ENCODE assay signal across 16 cellular contexts in genomic region chr1:97630968-97631367, GRCh38.
A peak's percentile ranks its signal among the peaks of the same experiment; 100 is the strongest.
DNase-seq lines count a peak whose midpoint lies in the region; ATAC-seq lines count a peak whose summit lies in the region.
"Had no signal": no experiment of that assay in that cellular context is flagged by ENCODE, and none has a peak within 500 bp of the region (broad histone marks: within the 10 kb centered on the region; RNA-seq: fewer than 3 reads in every experiment).

No MANE protein-coding gene starts in this region.

- H3K9me3 Mint-ChIP-seq in activated CD4-positive, alpha-beta T cell treated with anti-CD3 and anti-CD28 coated beads for 36 hours (ENCODE audit: low read depth) = no peaks in the 10 kb centered on the region
- H3K9me3 Mint-ChIP-seq: activated T-helper 1 cell treated with anti-CD3 and anti-CD28 coated beads, Interleukin-12 subunit alpha, Interleukin-12 subunit beta, Interleukin-2, Interleukin-4 antibody, amounts not matched to agents 30 ng/mL and 10 ng/mL and 1 ng/mL, durations not matched to agents 14 hours and 24 hours and 36 hours; naive thymus-derived CD4-positive, alpha-beta T cell had no signal

- H3K36me3 ChIP-seq in H7 (replicated peaks; ENCODE audit: control insufficient read depth, insufficient read depth, low read length) = no peaks in the 10 kb centered on the region
- H3K36me3 ChIP-seq: breast epithelium, upper lobe of right lung had no signal

- no peak for ATAC-seq in activated CD4-positive, alpha-beta T cell treated with anti-CD3 and anti-CD28 coated beads for 36 hours
- no peak for ATAC-seq in GM21576 (IDR thresholded peaks at IDR 0.05; ENCODE audit: unreplicated experiment)
- ATAC-seq: esophagus mucosa; naive thymus-derived CD4-positive, alpha-beta T cell; upper lobe of right lung had no signal

- H3K4me3 Mint-ChIP-seq in activated CD4-positive, alpha-beta T cell treated with anti-CD3 and anti-CD28 coated beads for 36 hours = no peak overlapping the region
- H3K4me3 Mint-ChIP-seq: activated T-helper 1 cell treated with anti-CD3 and anti-CD28 coated beads, Interleukin-12 subunit alpha, Interleukin-12 subunit beta, Interleukin-2, Interleukin-4 antibody, amounts not matched to agents 30 ng/mL and 10 ng/mL and 1 ng/mL, durations not matched to agents 14 hours and 24 hours and 36 hours; naive thymus-derived CD4-positive, alpha-beta T cell had no signal

- peak; percentile 6 for DNase-seq in activated CD4-positive, alpha-beta T cell treated with anti-CD3 and anti-CD28 coated beads for 36 hours
- DNase-seq in activated CD4-positive, alpha-beta T cell treated with anti-CD3 and anti-CD28 coated beads, Interleukin-2, amount 50 U/mL, for 4 hours = no peak
- DNase-seq in NCI-H2227 treated with DMSO at 0.1 percent for 48 hours (lab: John Stamatoyannopoulos, UW) (peak; percentile 73), ecto neural progenitor cell (ENCODE audit: low spot score) (peak; percentile 47), retina (peak; percentile 36), H7 (no peak), COLO668 (lab: John Stamatoyannopoulos, UW; ENCODE audit: unreplicated experiment) (no peak)
- DNase-seq: ACHN, NCI-H146, upper lobe of right lung had no signal

- peaks cover 3% of the 10 kb centered on the region for H3K36me3 Mint-ChIP-seq in activated CD4-positive, alpha-beta T cell treated with anti-CD3 and anti-CD28 coated beads for 36 hours (ENCODE audit: low read depth)

- intact Hi-C loops in activated CD4-positive, alpha-beta T cell treated with anti-CD3 and anti-CD28 coated beads for 36 hours (cut with DNase I, micrococcal nuclease) = no loop called here

- H3K4me3 ChIP-seq in H7 (ENCODE audit: insufficient read depth, low read depth, low read length) = no peak overlapping the region
- H3K4me3 ChIP-seq: breast epithelium, skin epidermis, upper lobe of right lung had no signal

- H3K27me3 Mint-ChIP-seq in activated CD4-positive, alpha-beta T cell treated with anti-CD3 and anti-CD28 coated beads for 36 hours = no peaks in the 10 kb centered on the region
- H3K27me3 Mint-ChIP-seq: naive thymus-derived CD4-positive, alpha-beta T cell had no signal

- H3K27ac Mint-ChIP-seq in activated CD4-positive, alpha-beta T cell treated with anti-CD3 and anti-CD28 coated beads for 36 hours = no peak overlapping the region
- H3K27ac Mint-ChIP-seq: activated T-helper 1 cell treated with anti-CD3 and anti-CD28 coated beads, Interleukin-12 subunit alpha, Interleukin-12 subunit beta, Interleukin-2, Interleukin-4 antibody, amounts not matched to agents 30 ng/mL and 10 ng/mL and 1 ng/mL, durations not matched to agents 14 hours and 24 hours and 36 hours had no signal

- no peaks in the 10 kb centered on the region for H3K27me3 ChIP-seq in H7 (ENCODE audit: control insufficient read depth, insufficient read depth, low read length)
- H3K27me3 ChIP-seq: breast epithelium, upper lobe of right lung had no signal

- POLR2A ChIA-PET in activated CD4-positive, alpha-beta T cell treated with anti-CD3 and anti-CD28 coated beads for 36 hours (lab: Charles Lee) = no interaction called here

- CTCF ChIA-PET in activated CD4-positive, alpha-beta T cell treated with anti-CD3 and anti-CD28 coated beads for 36 hours (lab: Charles Lee) = no interaction called here

- H3K4me1 Mint-ChIP-seq in activated CD4-positive, alpha-beta T cell treated with anti-CD3 and anti-CD28 coated beads for 36 hours = peaks cover 8% of the 10 kb centered on the region

Comparison
In these comparisons a context has a peak if more than half of its experiments do, and no peak if none do; other contexts are left out.
1. DNase-seq: peak in activated CD4-positive, alpha-beta T cell treated with anti-CD3 and anti-CD28 coated beads for 36 hours (single experiment), NCI-H2227 treated with DMSO at 0.1 percent for 48 hours (single experiment), ecto neural progenitor cell (single experiment) and retina (single experiment); none in activated CD4-positive, alpha-beta T cell treated with anti-CD3 and anti-CD28 coated beads, Interleukin-2, amount 50 U/mL, for 4 hours (0 of 2), H7 (single experiment) and COLO668 (single experiment).